1 cellular context compared by ENCODE assay signal in the genomic region with DNA sequence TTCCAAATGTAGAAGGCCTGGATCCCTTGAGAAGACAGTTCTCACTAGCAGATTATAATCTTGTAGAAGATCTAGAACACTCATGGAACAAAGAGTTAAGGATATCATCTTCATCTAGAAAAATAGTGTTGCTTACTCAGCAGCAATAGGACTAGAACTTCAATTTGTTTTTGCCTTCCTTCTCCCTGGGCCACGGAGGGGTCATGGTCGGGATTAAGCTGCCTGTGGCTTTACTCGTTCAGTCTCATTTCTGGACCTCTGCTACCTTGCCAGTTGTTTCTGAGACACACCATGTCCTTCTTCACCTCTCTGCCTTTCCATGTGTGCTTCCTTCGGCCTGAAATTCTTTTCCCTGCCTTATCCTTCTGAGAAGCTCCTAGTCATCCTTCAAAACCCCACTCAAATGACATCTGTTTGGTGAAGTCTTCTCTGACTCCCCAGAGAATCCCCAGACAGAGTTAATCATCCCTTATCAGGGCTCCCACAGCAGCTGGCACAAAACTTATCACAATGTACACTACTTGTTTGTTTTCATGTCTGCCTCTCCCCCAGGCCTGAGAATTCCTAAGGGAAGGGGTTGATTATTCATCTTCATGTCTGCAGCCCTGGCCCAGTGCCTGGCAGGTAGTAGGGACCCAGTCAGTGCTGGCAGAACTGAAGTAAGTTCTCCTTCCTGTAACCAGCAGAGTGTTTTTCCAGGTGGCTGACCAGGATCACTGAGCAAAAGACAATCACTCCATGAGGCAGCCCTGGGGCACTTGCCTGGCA.
TF ChIP-seq lines count a peak whose summit lies in the region.

No MANE protein-coding gene starts in this region.

TF ChIP-seq in H1, 55 proteins besides CTCF, POLR2A, EP300 and RAD21:
- no peak for TF ChIP-seq BRCA1 (IDR thresholded peaks at IDR 0.05; ENCODE audit: low read depth, low read length)
- TF ChIP-seq, protein P1, sequence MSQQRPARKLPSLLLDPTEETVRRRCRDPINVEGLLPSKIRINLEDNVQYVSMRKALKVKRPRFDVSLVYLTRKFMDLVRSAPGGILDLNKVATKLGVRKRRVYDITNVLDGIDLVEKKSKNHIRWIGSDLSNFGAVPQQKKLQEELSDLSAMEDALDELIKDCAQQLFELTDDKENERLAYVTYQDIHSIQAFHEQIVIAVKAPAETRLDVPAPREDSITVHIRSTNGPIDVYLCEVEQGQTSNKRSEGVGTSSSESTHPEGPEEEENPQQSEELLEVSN (IDR thresholded peaks at IDR 0.05) = no peak
- TF ChIP-seq ASH2L (IDR thresholded peaks at IDR 0.05; ENCODE audit: low read length) = no peak
- no peak for TF ChIP-seq SRF (IDR thresholded peaks at IDR 0.05; ENCODE audit: low read depth, low read length)
- no peak for TF ChIP-seq KDM1A (IDR thresholded peaks at IDR 0.05; ENCODE audit: borderline replicate concordance, low read length)
- TF ChIP-seq MAFK (IDR thresholded peaks at IDR 0.05; ENCODE audit: low read depth, low read length) = no peak
- TF ChIP-seq RNF2 (IDR thresholded peaks at IDR 0.05; ENCODE audit: borderline replicate concordance, low read depth, low read length, missing control alignments, poor library complexity, severe bottlenecking) = no peak
- no peak for TF ChIP-seq JUND (IDR thresholded peaks at IDR 0.05; ENCODE audit: low read length)
- TF ChIP-seq RFX5 (IDR thresholded peaks at IDR 0.05; ENCODE audit: borderline replicate concordance, low read depth, low read length) = no peak
- no peak for TF ChIP-seq EZH2 (IDR thresholded peaks at IDR 0.05; ENCODE audit: low read depth, low read length, severe bottlenecking)
